In genomic region chr1:182674346-182675246, GRCh38 we compare ENCODE assay signal across 19 cellular contexts. TPM values are rescaled to one million over a fixed set of nuclear protein-coding genes. Genes with fewer than 3 reads are reported as not detected.
A peak's percentile ranks its signal among the peaks of the same experiment; 100 is the strongest.
DNase-seq lines count a peak whose midpoint lies in the region; ATAC-seq and TF ChIP-seq lines count a peak whose summit lies in the region.
"Had no signal": no experiment of that assay in that cellular context is flagged by ENCODE, and none has a peak within 500 bp of the region (broad histone marks: within the 10 kb centered on the region; RNA-seq: fewer than 3 reads in every experiment).

No MANE protein-coding gene starts in this region.

- H3K27ac ChIP-seq in endodermal cell (ENCODE audit: low read depth, low read length) (no peak overlapping the region), left lung (no peak overlapping the region), upper lobe of left lung (no peak overlapping the region)
- H3K27ac ChIP-seq: RWPE1 had no signal

- H3K4me3 ChIP-seq in endodermal cell (ENCODE audit: low read length) (no peak overlapping the region), left lung (no peak overlapping the region), upper lobe of left lung (no peak overlapping the region)
- H3K4me3 ChIP-seq: GM12878 had no signal

- DNase-seq in T47D (ENCODE audit: low read depth in 1 of 2, low spot score in 1 of 2) (peak; percentile 31 to 50), MCF 10A (ENCODE audit: unreplicated experiment) (no peak), endodermal cell (peak; percentile 82), left lung (no peak), upper lobe of left lung (peak in 1 of 2 donors; percentile 26)
- no peak for DNase-seq in stimulated activated CD4-positive, alpha-beta T cell treated with anti-CD3 and anti-CD28 coated beads, Interleukin-4, amount 100 ng/mL, for 4 hours
- DNase-seq: 8988T; activated CD8-positive, alpha-beta T cell treated with anti-CD3 and anti-CD28 coated beads, Interleukin-2, amount 10 ng/mL, durations not matched to agents 7 days and 5 days; DMS153; kidney; NCI-H1105; NCI-H526; stimulated activated CD4-positive, alpha-beta T cell treated with anti-CD3 and anti-CD28 coated beads, Interleukin-12 subunit alpha, Interleukin-12 subunit beta, amount 100 ng/mL, for 4 hours; T1000 had no signal

- CTCF ChIA-PET in MCF 10A (lab: Yijun Ruan, JAX) = interaction anchor here (0.5 to 1.3 kb wide), 6 partner anchors 13 to 1043 kb away, joined by 3 to 5 read pairs (median 3); no protein-coding TSS in a partner anchor

- WGBS in endodermal cell (ENCODE audit: insufficient coverage in 1 of 2, insufficient read length in 1 of 2), 2 experiments = 82 to 83% methylated on average over 7 to 8 of the region's 8 CpGs
- WGBS in upper lobe of left lung, 2 donors = 65 to 70% methylated on average over 7 to 8 of the region's 8 CpGs

- H3K27ac Mint-ChIP-seq in MCF 10A (ENCODE audit: low read depth, unreplicated experiment) = no peak overlapping the region
- H3K27ac Mint-ChIP-seq in endodermal cell = peak overlapping the region; percentile 93
- H3K27ac Mint-ChIP-seq: activated CD8-positive, alpha-beta T cell treated with anti-CD3 and anti-CD28 coated beads, Interleukin-2, amount 10 ng/mL, durations not matched to agents 7 days and 5 days had no signal

- peak overlapping the region; percentile 3 for H3K9ac ChIP-seq in endodermal cell (ENCODE audit: extremely low read depth, low read length, poor library complexity, severe bottlenecking)

- no TSS peak for BruUV-seq in MCF 10A (replicated peaks; lab: Mats Ljungman, UMichigan)

- H3K4me1 Mint-ChIP-seq in MCF 10A (ENCODE audit: insufficient read depth, unreplicated experiment) = peaks cover 16% of the 10 kb centered on the region
- peaks cover 60% of the 10 kb centered on the region for H3K4me1 Mint-ChIP-seq in endodermal cell

- no peaks in the 10 kb centered on the region for H3K27me3 ChIP-seq in endodermal cell (ENCODE audit: control insufficient read depth, insufficient read depth, low read length, poor library complexity, severe bottlenecking)
- H3K27me3 ChIP-seq in left lung = peaks cover 3 to 7% of the 10 kb centered on the region in 2 donors
- no peaks in the 10 kb centered on the region for H3K27me3 ChIP-seq in upper lobe of left lung

- intact Hi-C loops in MCF 10A (cut with micrococcal nuclease) (no loop called here), left lung (cut with DNase I) (no loop called here)

- TF ChIP-seq POLR2A in upper lobe of left lung (IDR thresholded peaks at IDR 0.05) = no peak

- ATAC-seq in left lung (peak; percentile 61), upper lobe of left lung (ENCODE audit: low FRiP score in 2 of 2) (peak; percentile 21 to 49), HG02870 (IDR thresholded peaks at IDR 0.05; ENCODE audit: unreplicated experiment) (no peak), HG03565 (IDR thresholded peaks at IDR 0.05; ENCODE audit: unreplicated experiment) (no peak)
- ATAC-seq: activated CD8-positive, alpha-beta T cell treated with anti-CD3 and anti-CD28 coated beads, Interleukin-2, amount 10 ng/mL, durations not matched to agents 7 days and 5 days; GM12878 had no signal

- H3K4me1 ChIP-seq in endodermal cell (ENCODE audit: control insufficient read depth, insufficient read depth, low read length) (peaks cover 10% of the 10 kb centered on the region), left lung (no peaks in the 10 kb centered on the region), upper lobe of left lung (peaks cover 0 to 6% (median 0%) of the 10 kb centered on the region in 4 donors)

- in situ Hi-C loops in T47D (cut with HindIII; ENCODE audit: low pct_unique_long_range_greater_than_20kb, low sequenced_read_pairs) = no loop called here

- H3K9me3 ChIP-seq in endodermal cell (ENCODE audit: control insufficient read depth, low read length) = no peaks in the 10 kb centered on the region
- no peaks in the 10 kb centered on the region for H3K9me3 ChIP-seq in left lung
- no peaks in the 10 kb centered on the region for H3K9me3 ChIP-seq in upper lobe of left lung

- no peaks in the 10 kb centered on the region for H3K36me3 Mint-ChIP-seq in MCF 10A (ENCODE audit: insufficient read depth, unreplicated experiment)
- H3K36me3 Mint-ChIP-seq in endodermal cell (ENCODE audit: low read depth) = peaks cover 3% of the 10 kb centered on the region

- POLR2A ChIA-PET in MCF 10A (lab: Yijun Ruan, JAX) = interaction anchor here (0.7 to 2.1 kb wide), 3 partner anchors 11 to 35 kb away, joined by 3 to 5 read pairs (median 4); no protein-coding TSS in a partner anchor

- H3K4me3 Mint-ChIP-seq in MCF 10A (ENCODE audit: unreplicated experiment) = no peak overlapping the region
- H3K4me3 Mint-ChIP-seq in endodermal cell = no peak overlapping the region
- H3K4me3 Mint-ChIP-seq: activated CD8-positive, alpha-beta T cell treated with anti-CD3 and anti-CD28 coated beads, Interleukin-2, amount 10 ng/mL, durations not matched to agents 7 days and 5 days had no signal

- H3K9me3 Mint-ChIP-seq in MCF 10A (ENCODE audit: unreplicated experiment) = no peaks in the 10 kb centered on the region
- no peaks in the 10 kb centered on the region for H3K9me3 Mint-ChIP-seq in endodermal cell

- H3K36me3 ChIP-seq in endodermal cell (ENCODE audit: control insufficient read depth, insufficient read depth, low read length) = no peaks in the 10 kb centered on the region
- no peaks in the 10 kb centered on the region for H3K36me3 ChIP-seq in left lung
- no peaks in the 10 kb centered on the region for H3K36me3 ChIP-seq in upper lobe of left lung

- peaks cover 24% of the 10 kb centered on the region for H3K27me3 Mint-ChIP-seq in MCF 10A (ENCODE audit: insufficient read depth, unreplicated experiment)
- no peaks in the 10 kb centered on the region for H3K27me3 Mint-ChIP-seq in endodermal cell (ENCODE audit: insufficient read depth)

- TF ChIP-seq CTCF in MCF 10A (IDR thresholded peaks at IDR 0.05; ENCODE audit: unreplicated experiment) (no peak), endodermal cell (conservative IDR thresholded peaks at IDR 0.05) (peak; percentile 40), left lung (IDR thresholded peaks at IDR 0.05) (no peak), upper lobe of left lung (IDR thresholded peaks at IDR 0.05) (peak in 1 of 6 experiments; percentile 14)

- TF ChIP-seq EP300 in upper lobe of left lung (IDR thresholded peaks at IDR 0.05) = no peak

RNA-seq across cellular contexts. Expression of gene RGS8, which starts 9.8 kb away (rescaled TPM):
- total RNA-seq in MCF 10A (2022) = not detected in 2 replicates
- total RNA-seq in endodermal cell = 10 to 100 TPM in 1 of 2 donors, 1 to 10 TPM in 1; 5.6 to 25.0 TPM
- polyA plus RNA-seq in endodermal cell (2013, experiment 1 of 2) = 7.7 TPM
- 8.9 TPM for polyA plus RNA-seq in endodermal cell (2013, experiment 2 of 2)
- under 1 TPM in 1 of 2 donors, not detected in 1; 0.05 TPM for total RNA-seq in left lung
- under 1 TPM in 1 of 6 donors, not detected in 5; 0.20 TPM for total RNA-seq in upper lobe of left lung
- total RNA-seq: activated CD8-positive, alpha-beta T cell treated with anti-CD3 and anti-CD28 coated beads, Interleukin-2, amount 10 ng/mL, durations not matched to agents 7 days and 5 days; fibroblast of lung; kidney had no signal
- polyA plus RNA-seq: fibroblast of lung had no signal

Comparison
In these comparisons a context has a peak if more than half of its experiments do, and no peak if none do; other contexts are left out.
1. DNase-seq: peak in T47D (2 of 2) and endodermal cell (single experiment); none in MCF 10A (single experiment), left lung (0 of 2) and stimulated activated CD4-positive, alpha-beta T cell treated with anti-CD3 and anti-CD28 coated beads, Interleukin-4, amount 100 ng/mL, for 4 hours (0 of 2).
2. ATAC-seq: peak in left lung (single experiment) and upper lobe of left lung (2 of 2); none in HG02870 (single experiment) and HG03565 (single experiment).